26 cellular contexts compared by ENCODE assay signal in the genomic region with DNA sequence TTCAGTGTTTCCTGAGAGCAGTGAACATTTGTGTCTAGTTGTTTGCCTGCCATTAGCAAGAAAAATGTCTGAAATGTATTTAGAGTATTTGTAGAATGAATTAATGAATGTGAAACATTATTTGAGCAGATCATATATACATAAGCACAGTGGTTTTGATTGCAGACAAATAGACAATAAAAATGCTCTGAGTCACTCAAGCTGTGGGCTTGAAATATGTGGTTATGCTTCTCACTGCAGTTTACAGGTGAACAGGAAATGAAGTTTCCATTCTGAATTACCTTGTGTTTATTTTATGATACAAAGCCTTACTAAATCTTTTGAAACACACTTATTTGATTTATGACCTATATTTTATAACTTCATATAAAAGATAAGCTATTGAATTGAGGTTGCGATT.
DNase-seq lines count a peak whose midpoint lies in the region; ATAC-seq, FAIRE-seq and TF ChIP-seq lines count a peak whose summit lies in the region.
"Had no signal": no experiment of that assay in that cellular context is flagged by ENCODE, and none has a peak within 500 bp of the region (broad histone marks: within the 10 kb centered on the region; RNA-seq: fewer than 3 reads in every experiment).

No MANE protein-coding gene starts in this region.

- no peaks in the 10 kb centered on the region for H3K27me3 ChIP-seq in SU-DHL-6 (ENCODE audit: low read length)
- H3K27me3 ChIP-seq in tibial nerve = no peaks in the 10 kb centered on the region
- H3K27me3 ChIP-seq: BE2C, spleen had no signal

- H4K20me1 ChIP-seq in SU-DHL-6 (ENCODE audit: low read depth, low read length) = no peaks in the 10 kb centered on the region

- ATAC-seq in HG03045 (IDR thresholded peaks at IDR 0.05; ENCODE audit: unreplicated experiment) = no peak
- ATAC-seq: A549; stimulated activated naive CD8-positive, alpha-beta T cell treated with anti-CD3 and anti-CD28 coated beads, Interleukin-15, amount 100 ng/mL, for 72 hours had no signal

- peak overlapping the region; percentile 84 for H3K4me2 ChIP-seq in SU-DHL-6 (ENCODE audit: low read depth, low read length, poor library complexity, severe bottlenecking)
- H3K4me2 ChIP-seq: A549 had no signal

- H3K4me3 ChIP-seq in SU-DHL-6 (ENCODE audit: insufficient read depth, low read length, poor library complexity, severe bottlenecking) = peak overlapping the region; percentile 22
- H3K4me3 ChIP-seq in tibial nerve = no peak overlapping the region
- H3K4me3 ChIP-seq: A549, dorsolateral prefrontal cortex, spleen had no signal

- TF ChIP-seq CTCF in SU-DHL-6 (IDR thresholded peaks at IDR 0.05; ENCODE audit: insufficient read depth, low read length, poor library complexity, severe bottlenecking) (no peak), tibial nerve (IDR thresholded peaks at IDR 0.05) (no peak)

- TF ChIP-seq POLR2A in tibial nerve (IDR thresholded peaks at IDR 0.05) = no peak

- no peaks in the 10 kb centered on the region for H3K9me2 ChIP-seq in SU-DHL-6 (replicated peaks; ENCODE audit: insufficient read depth, low read length)

- peak overlapping the region; percentile 97 for H3K27ac ChIP-seq in SU-DHL-6 (ENCODE audit: low read depth, low read length)
- no peak overlapping the region for H3K27ac ChIP-seq in tibial nerve
- H3K27ac ChIP-seq: A549, dorsolateral prefrontal cortex, spleen had no signal

- H3K79me2 ChIP-seq in SU-DHL-6 (ENCODE audit: insufficient read depth, low read length) = no peaks in the 10 kb centered on the region

- no peak for FAIRE-seq in urothelium cell line (lab: Jason Lieb, UNC)
- FAIRE-seq: A549, frontal cortex, GM18507, kidney had no signal

- H3F3A ChIP-seq in SU-DHL-6 (ENCODE audit: insufficient read depth) = peaks cover 25% of the 10 kb centered on the region

- H3K4me1 ChIP-seq in tibial nerve = no peaks in the 10 kb centered on the region
- H3K4me1 ChIP-seq: A549, BE2C, spleen had no signal

- TF ChIP-seq EP300 in tibial nerve (IDR thresholded peaks at IDR 0.05) = no peak

- peak overlapping the region; percentile 97 for H2AFZ ChIP-seq in SU-DHL-6 (ENCODE audit: low read depth, low read length, severe bottlenecking)

- H3K9me3 ChIP-seq in SU-DHL-6 (ENCODE audit: insufficient read depth, low read length) (no peaks in the 10 kb centered on the region), tibial nerve (no peaks in the 10 kb centered on the region)
- H3K9me3 ChIP-seq: A549, BE2C, spleen had no signal

- DNase-seq in NCI-H510A treated with DMSO at 0.1 percent for 48 hours (lab: John Stamatoyannopoulos, UW) (peak; percentile 36), NCI-H510A (lab: John Stamatoyannopoulos, UW) (no peak), NCI-H1436 (lab: John Stamatoyannopoulos, UW) (peak; percentile 35), urothelium cell line (ENCODE audit: low spot score) (peak; percentile 13), GOT3 (lab: John Stamatoyannopoulos, UW) (no peak), tibial nerve (ENCODE audit: low spot score in 2 of 2) (no peak)
- DNase-seq: activated CD4-positive, alpha-beta T cell treated with anti-CD3 and anti-CD28 coated beads for 4 hours; activated naive CD4-positive, alpha-beta T cell treated with anti-CD3 and anti-CD28 coated beads, Interleukin-2, amount 50 U/mL, for 16 hours; anterior cingulate cortex; BE2C; central memory CD4-positive, alpha-beta T cell; COR-L47; dorsolateral prefrontal cortex; KBM-7; kidney; mesenchymal stem cell; naive B cell; occipital lobe; spleen; stimulated activated CD4-positive, alpha-beta T cell treated with anti-CD3 and anti-CD28 coated beads, Interleukin-4, amount 100 ng/mL, for 4 hours; stimulated activated naive CD8-positive, alpha-beta T cell treated with anti-CD3 and anti-CD28 coated beads, Interleukin-15, amount 100 ng/mL, for 72 hours had no signal

- peak overlapping the region; percentile 43 for H3K9ac ChIP-seq in SU-DHL-6 (ENCODE audit: low read length)

- WGBS in tibial nerve, 2 donors = 91 to 94% methylated on average over 1 of the region's 1 CpG

- H3K36me3 ChIP-seq in SU-DHL-6 (ENCODE audit: low read length) (peaks cover 9% of the 10 kb centered on the region; the same call in 1 of the 2 replicates), tibial nerve (no peaks in the 10 kb centered on the region)
- H3K36me3 ChIP-seq: BE2C, spleen had no signal

Comparison
In these comparisons a context has a peak if more than half of its experiments do, and no peak if none do; other contexts are left out.
1. DNase-seq: peak in NCI-H510A treated with DMSO at 0.1 percent for 48 hours (single experiment), NCI-H1436 (single experiment) and urothelium cell line (single experiment); none in NCI-H510A (single experiment), GOT3 (single experiment) and tibial nerve (0 of 2).